8 cellular contexts compared by ENCODE assay signal in the genomic region with DNA sequence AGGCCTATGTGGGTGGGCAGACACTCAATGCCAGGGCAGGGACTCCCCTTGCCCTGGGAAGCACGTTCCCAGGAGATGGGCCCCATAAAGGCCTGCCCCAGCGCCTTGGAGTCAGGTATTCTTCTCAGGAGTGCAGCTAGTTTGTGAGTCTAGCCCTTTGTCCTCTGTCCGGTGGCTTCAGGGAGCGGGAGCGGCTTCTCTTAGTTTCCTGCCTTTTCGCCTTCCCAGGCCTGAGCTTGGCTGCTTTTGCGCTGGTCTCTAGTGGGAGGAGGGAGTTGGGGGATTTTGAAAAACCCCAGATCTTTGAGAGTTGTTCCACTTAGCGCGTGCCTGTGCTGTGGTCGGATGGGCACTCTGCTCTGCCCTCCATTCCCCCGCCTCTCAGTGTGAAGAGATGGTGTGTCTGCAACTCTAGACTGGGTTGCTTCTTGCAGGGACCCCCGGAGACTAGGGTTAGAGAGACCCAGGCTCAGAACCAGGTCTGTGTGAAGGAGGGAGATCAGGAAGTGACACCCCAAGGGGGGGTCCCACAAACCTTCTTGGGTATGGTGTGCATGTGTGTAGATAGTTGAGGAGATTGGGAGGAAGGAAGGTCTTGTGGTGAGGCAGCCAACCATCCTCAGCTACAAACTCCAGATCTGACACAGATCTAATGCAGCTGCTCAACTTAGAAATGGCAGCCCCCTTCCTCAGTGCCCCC. TPM values are rescaled to one million over a fixed set of nuclear protein-coding genes. Genes with fewer than 3 reads are reported as not detected.
DNase-seq lines count a peak whose midpoint lies in the region; ATAC-seq and TF ChIP-seq lines count a peak whose summit lies in the region.

No MANE protein-coding gene starts in this region.

- intact Hi-C loops in left cardiac atrium (cut with DNase I) (loop anchor here in 1 of 2 donors (5.0 to 10.0 kb wide), 2 partner anchors 204 to 266 kb away; a partner anchor contains a TSS), sigmoid colon (cut with DNase I) (loop anchor here (5.0 to 10.0 kb wide), 3 partner anchors 34 to 556 kb away; a partner anchor contains a TSS)

- WGBS in sigmoid colon, 2 donors, result 19 to 31% methylated on average over 12 of the region's 12 CpGs

- peak overlapping the region; percentile 94 to 96 (median 96) for H3K27ac ChIP-seq in sigmoid colon

- no peaks in the 10 kb centered on the region for H3K27me3 ChIP-seq in sigmoid colon

- H3K36me3 ChIP-seq in sigmoid colon, result no peaks in the 10 kb centered on the region

- TF ChIP-seq CTCF in sigmoid colon (IDR thresholded peaks at IDR 0.05), result no peak

- ATAC-seq in left cardiac atrium (no peak), GM21360 (IDR thresholded peaks at IDR 0.05; ENCODE audit: unreplicated experiment) (no peak)

- peaks cover 0 to 57% (median 38%) of the 10 kb centered on the region in 4 donors for H3K4me1 ChIP-seq in sigmoid colon

- peak overlapping the region; percentile 57 to 83 (median 73) for H3K4me3 ChIP-seq in sigmoid colon

- no peak for TF ChIP-seq POLR2A in sigmoid colon (IDR thresholded peaks at IDR 0.05)

- H3K9me3 ChIP-seq in sigmoid colon, result no peaks in the 10 kb centered on the region

- DNase-seq in stimulated activated CD4-positive, alpha-beta T cell treated with anti-CD3 and anti-CD28 coated beads, Interleukin-4, amount 100 ng/mL, for 24 hours, result peak; percentile 34
- no peak for DNase-seq in stimulated activated CD4-positive, alpha-beta T cell treated with anti-CD3 and anti-CD28 coated beads, Interleukin-4, amount 100 ng/mL, for 1 hour
- DNase-seq in activated effector memory CD4-positive, alpha-beta T cell treated with anti-CD3 and anti-CD28 coated beads, Interleukin-2, amount 50 U/mL, for 16 hours, result peak; percentile 79
- DNase-seq in left cardiac atrium, result peak; percentile 29
- no peak for DNase-seq in sigmoid colon
- DNase-seq in COLO668 (lab: John Stamatoyannopoulos, UW; ENCODE audit: unreplicated experiment), result no peak
- DNase-seq in SIG-M5 (lab: John Stamatoyannopoulos, UW), result no peak

- TF ChIP-seq EP300 in sigmoid colon (IDR thresholded peaks at IDR 0.05), result no peak

RNA-seq across cellular contexts. Expression of a gene that starts 1.3 kb away (rescaled TPM):
- total RNA-seq in left cardiac atrium (10 to 100 TPM; 40.0 to 64.8 TPM), sigmoid colon (100 to 1,000 TPM in 1 of 4 donors, 10 to 100 TPM in 3; 48.5 to 152 (median 67.0) TPM)
- 10 to 100 TPM in 2 of 3 donors, 1 to 10 TPM in 1; 9.9 to 57.6 (median 19.8) TPM for polyA plus RNA-seq in sigmoid colon

Comparison
In these comparisons a context has a peak if more than half of its experiments do, and no peak if none do; other contexts are left out.
1. DNase-seq: peak in stimulated activated CD4-positive, alpha-beta T cell treated with anti-CD3 and anti-CD28 coated beads, Interleukin-4, amount 100 ng/mL, for 24 hours (single experiment), activated effector memory CD4-positive, alpha-beta T cell treated with anti-CD3 and anti-CD28 coated beads, Interleukin-2, amount 50 U/mL, for 16 hours (single experiment) and left cardiac atrium (single experiment); none in stimulated activated CD4-positive, alpha-beta T cell treated with anti-CD3 and anti-CD28 coated beads, Interleukin-4, amount 100 ng/mL, for 1 hour (single experiment), sigmoid colon (single experiment), COLO668 (single experiment) and SIG-M5 (single experiment).